Comparison of ENCODE assay signal across 9 cellular contexts in genomic region chr14:34721129-34721528, GRCh38.
"Had no signal": no experiment of that assay in that cellular context is flagged by ENCODE, and none has a peak within 500 bp of the region (broad histone marks: within the 10 kb centered on the region; RNA-seq: fewer than 3 reads in every experiment).

No MANE protein-coding gene starts in this region.

- H3K36me3 ChIP-seq: HAP-1 had no signal

- H3K4me3 ChIP-seq: GM23248, HAP-1, K562 had no signal

- FAIRE-seq: K562 had no signal

- H3K9me3 ChIP-seq: HAP-1 had no signal

- H3K9ac ChIP-seq: GM23248 had no signal

- H3K27ac ChIP-seq: HL-60 had no signal

- ATAC-seq: HCT116, K562 had no signal

- H2AFZ ChIP-seq: GM23248 had no signal

- DNase-seq: GM23248, GOT3, H7, IMR-90, KG1 had no signal
